In the genomic region with DNA sequence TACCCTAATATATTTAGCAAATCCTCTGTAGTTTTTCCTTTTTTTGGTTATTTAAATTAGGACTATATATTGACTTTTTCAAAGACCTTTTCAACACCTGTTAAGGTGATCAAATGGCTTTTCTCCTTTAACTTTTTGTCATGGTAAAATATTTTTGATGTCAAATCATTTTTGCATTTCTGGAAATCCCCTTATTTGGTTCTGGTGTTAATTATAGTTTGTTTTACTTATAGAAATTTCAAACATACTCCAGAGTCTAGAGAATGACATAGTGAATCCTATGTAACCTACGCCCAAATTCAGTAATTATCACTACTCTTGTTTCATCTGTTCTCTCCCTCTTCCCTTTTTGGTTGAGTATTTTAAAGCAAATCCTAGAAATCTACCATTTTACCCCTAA, we compare ENCODE assay signal across 24 cellular contexts.
"Had no signal": no experiment of that assay in that cellular context is flagged by ENCODE, and none has a peak within 500 bp of the region (broad histone marks: within the 10 kb centered on the region; RNA-seq: fewer than 3 reads in every experiment).

No MANE protein-coding gene starts in this region.

- H3K27ac ChIP-seq: gastroesophageal sphincter, heart right ventricle, left lung, lower lobe of right lung, neutrophil, right lobe of liver, thyroid gland, upper lobe of right lung had no signal

- H3K36me3 ChIP-seq: gastroesophageal sphincter, heart right ventricle, left lung, lower lobe of right lung, neutrophil, right lobe of liver, thyroid gland, upper lobe of right lung had no signal

- H3K4me1 ChIP-seq: gastroesophageal sphincter, lower lobe of right lung, right lobe of liver, upper lobe of right lung had no signal

- FAIRE-seq: endothelial cell of umbilical vein had no signal

- DNase-seq: activated CD4-positive, alpha-beta memory T cell treated with anti-CD3 and anti-CD28 coated beads, Interleukin-2, amount 10 ng/mL, durations not matched to agents 7 days and 5 days; activated CD4-positive, alpha-beta T cell treated with anti-CD3 and anti-CD28 coated beads for 1 hour; activated CD8-positive, alpha-beta memory T cell treated with anti-CD3 and anti-CD28 coated beads, Interleukin-2, amount 50 U/mL, for 48 hours; activated gamma-delta T cell treated with Interleukin-2 at 50 U/mL for 16 hours; activated naive CD4-positive, alpha-beta T cell treated with anti-CD3 and anti-CD28 coated beads, Interleukin-2, amount 50 U/mL, for 16 hours; activated T-cell treated with anti-CD3 and anti-CD28 coated beads, Interleukin-2, amount 50 U/mL, for 4 hours; amniotic stem cell; central memory CD4-positive, alpha-beta T cell; heart right ventricle; kidney glomerular epithelial cell; left lung; lower lobe of right lung; mesendoderm; nephron progenitor cell; right lobe of liver; stimulated activated CD4-positive, alpha-beta T cell treated with anti-CD3 and anti-CD28 coated beads, Interleukin-2, amount 100 ng/mL, for 48 hours; stimulated activated naive CD8-positive, alpha-beta T cell treated with anti-CD3 and anti-CD28 coated beads, Interleukin-15, amount 100 ng/mL, for 72 hours; upper lobe of right lung had no signal

- H3K4me3 ChIP-seq: gastroesophageal sphincter, heart right ventricle, left lung, lower lobe of right lung, right lobe of liver, thyroid gland, upper lobe of right lung had no signal

- H3K27ac Mint-ChIP-seq: activated CD4-positive, alpha-beta memory T cell treated with anti-CD3 and anti-CD28 coated beads, Interleukin-2, amount 10 ng/mL, durations not matched to agents 7 days and 5 days; nephron progenitor cell had no signal

- H3K27me3 Mint-ChIP-seq: activated CD4-positive, alpha-beta T cell treated with anti-CD3 and anti-CD28 coated beads, Interleukin-2, amount 10 ng/mL, durations not matched to agents 7 days and 5 days; activated T-helper 17 cell treated with anti-CD3 and anti-CD28 coated beads, Interleukin-2, amount 50 U/mL, for 72 hours; stimulated activated naive CD8-positive, alpha-beta T cell treated with anti-CD3 and anti-CD28 coated beads, Interleukin-15, amount 100 ng/mL, for 72 hours had no signal

- H3K9me3 ChIP-seq: gastroesophageal sphincter, left lung, lower lobe of right lung, neutrophil, right lobe of liver, thyroid gland, upper lobe of right lung had no signal

- H3K9me3 Mint-ChIP-seq: activated T-cell treated with anti-CD3 and anti-CD28 coated beads, Interleukin-2, amount 50 U/mL, for 4 hours; activated T-helper 17 cell treated with anti-CD3 and anti-CD28 coated beads, Interleukin-2, amount 50 U/mL, for 72 hours had no signal

- H3K4me3 Mint-ChIP-seq: activated CD4-positive, alpha-beta memory T cell treated with anti-CD3 and anti-CD28 coated beads, Interleukin-2, amount 10 ng/mL, durations not matched to agents 7 days and 5 days; nephron progenitor cell had no signal
